21 cellular contexts compared by ENCODE assay signal in genomic region chr3:19898725-19899124, GRCh38. TPM values are rescaled to one million over a fixed set of nuclear protein-coding genes. Genes with fewer than 3 reads are reported as not detected.
DNase-seq lines count a peak whose midpoint lies in the region; FAIRE-seq and TF ChIP-seq lines count a peak whose summit lies in the region.
"Had no signal": no experiment of that assay in that cellular context is flagged by ENCODE, and none has a peak within 500 bp of the region (broad histone marks: within the 10 kb centered on the region; RNA-seq: fewer than 3 reads in every experiment).

No MANE protein-coding gene starts in this region.

- DNase-seq in AG10803 (ENCODE audit: low read depth): peak; percentile 21
- DNase-seq in LHCN-M2 (ENCODE audit: low read depth): peak; percentile 38
- DNase-seq in brain microvascular endothelial cell: peak; percentile 1
- no peak for DNase-seq in stimulated activated CD8-positive, alpha-beta memory T cell treated with anti-CD3 and anti-CD28 coated beads, Interleukin-4, amount 100 ng/mL, for 48 hours
- DNase-seq in NCI-H128 (lab: John Stamatoyannopoulos, UW; ENCODE audit: unreplicated experiment): no peak
- no peak for DNase-seq in immature natural killer cell
- DNase-seq in D721Med (ENCODE audit: insufficient read length, low spot score): no peak
- DNase-seq: activated CD4-positive, CD25-positive, alpha-beta regulatory T cell treated with anti-CD3 and anti-CD28 coated beads, Interleukin-2, amount 50 U/mL, for 72 hours; activated naive CD8-positive, alpha-beta T cell treated with anti-CD3 and anti-CD28 coated beads, Interleukin-2, amount 50 U/mL, for 24 hours; CD8-positive, alpha-beta T cell; endodermal cell; gastrocnemius medialis; NCI-H2029 treated with DMSO at 0.1 percent for 48 hours; NCI-H510A treated with DMSO at 0.1 percent for 48 hours; SIG-M5; stimulated activated CD4-positive, alpha-beta T cell treated with anti-CD3 and anti-CD28 coated beads, Interleukin-15, amount 100 ng/mL, for 24 hours; T1000 had no signal

- no peak overlapping the region for H3K27ac ChIP-seq in brain microvascular endothelial cell
- H3K27ac ChIP-seq: gastrocnemius medialis had no signal

- FAIRE-seq in D721Med (lab: Jason Lieb, UNC): no peak

- H3K36me3 ChIP-seq in brain microvascular endothelial cell (replicated peaks): no peaks in the 10 kb centered on the region
- H3K36me3 ChIP-seq: gastrocnemius medialis had no signal

- H3K27me3 Mint-ChIP-seq in nephron (ENCODE audit: low read depth) (no peaks in the 10 kb centered on the region), immature natural killer cell (ENCODE audit: low read depth in 3 of 3) (peaks cover 0 to 2% (median 0%) of the 10 kb centered on the region in 3 donors)
- H3K27me3 Mint-ChIP-seq: activated naive CD8-positive, alpha-beta T cell treated with anti-CD3 and anti-CD28 coated beads, Interleukin-2, amount 50 U/mL, for 24 hours; stimulated activated naive CD8-positive, alpha-beta T cell treated with anti-CD3 and anti-CD28 coated beads, Interleukin-15, Interleukin-2, amounts not matched to agents 100 ng/mL and 50 ng/mL, for 24 hours had no signal

- H3K4me3 Mint-ChIP-seq in nephron: no peak overlapping the region
- H3K4me3 Mint-ChIP-seq in immature natural killer cell: no peak overlapping the region
- H3K4me3 Mint-ChIP-seq: activated naive CD8-positive, alpha-beta T cell treated with anti-CD3 and anti-CD28 coated beads, Interleukin-2, amount 50 U/mL, for 24 hours; CD8-positive, alpha-beta T cell; endodermal cell; stimulated activated naive CD8-positive, alpha-beta T cell treated with anti-CD3 and anti-CD28 coated beads, Interleukin-15, Interleukin-2, amounts not matched to agents 100 ng/mL and 50 ng/mL, for 24 hours had no signal

- H3K9me3 Mint-ChIP-seq in nephron (no peaks in the 10 kb centered on the region), immature natural killer cell (no peaks in the 10 kb centered on the region)
- H3K9me3 Mint-ChIP-seq: activated naive CD8-positive, alpha-beta T cell treated with anti-CD3 and anti-CD28 coated beads, Interleukin-2, amount 50 U/mL, for 24 hours; CD8-positive, alpha-beta T cell; endodermal cell; stimulated activated naive CD8-positive, alpha-beta T cell treated with anti-CD3 and anti-CD28 coated beads, Interleukin-15, Interleukin-2, amounts not matched to agents 100 ng/mL and 50 ng/mL, for 24 hours had no signal

- H3K27ac Mint-ChIP-seq in nephron (peak overlapping the region; percentile 10 to 35 (median 22)), immature natural killer cell (no peak overlapping the region)
- H3K27ac Mint-ChIP-seq: activated naive CD8-positive, alpha-beta T cell treated with anti-CD3 and anti-CD28 coated beads, Interleukin-2, amount 50 U/mL, for 24 hours; CD8-positive, alpha-beta T cell; endodermal cell; stimulated activated naive CD8-positive, alpha-beta T cell treated with anti-CD3 and anti-CD28 coated beads, Interleukin-15, Interleukin-2, amounts not matched to agents 100 ng/mL and 50 ng/mL, for 24 hours had no signal

- H3K4me3 ChIP-seq in AG10803 (ENCODE audit: low read length): no peak overlapping the region
- H3K4me3 ChIP-seq in brain microvascular endothelial cell (ENCODE audit: low read depth, low read length): no peak overlapping the region
- H3K4me3 ChIP-seq: gastrocnemius medialis had no signal

- H3K4me1 Mint-ChIP-seq in nephron (peaks cover 15% of the 10 kb centered on the region), immature natural killer cell (no peaks in the 10 kb centered on the region)
- H3K4me1 Mint-ChIP-seq: endodermal cell had no signal

- in situ Hi-C loops in brain microvascular endothelial cell (cut with HindIII; ENCODE audit: low pct_ligation_motif_present, low sequenced_read_pairs): no loop called here

- no peaks in the 10 kb centered on the region for H3K27me3 ChIP-seq in brain microvascular endothelial cell (replicated peaks)
- H3K27me3 ChIP-seq: gastrocnemius medialis had no signal

- H3K36me3 Mint-ChIP-seq in nephron (ENCODE audit: low read depth): no peaks in the 10 kb centered on the region
- no peaks in the 10 kb centered on the region for H3K36me3 Mint-ChIP-seq in immature natural killer cell
- H3K36me3 Mint-ChIP-seq: CD8-positive, alpha-beta T cell had no signal

- TF ChIP-seq CTCF in AG10803 (conservative IDR thresholded peaks at IDR 0.05; ENCODE audit: low read length) (no peak), brain microvascular endothelial cell (IDR thresholded peaks at IDR 0.05; ENCODE audit: low read depth, low read length, missing control alignments) (no peak), nephron (IDR thresholded peaks at IDR 0.05; ENCODE audit: unreplicated experiment in 3 of 3) (no peak), D721Med (IDR thresholded peaks at IDR 0.05; ENCODE audit: insufficient read depth, missing control alignments) (no peak)

RNA-seq across cellular contexts. Expression of gene EFHB, which starts 35.3 kb away (rescaled TPM):
- total RNA-seq in LHCN-M2 (2014; rRNA removed): 0.13 and 0.34 TPM in 2 replicates
- polyA plus RNA-seq in LHCN-M2 (2012): 1.6 TPM
- polyA plus RNA-seq in immature natural killer cell: 1 to 10 TPM in 1 of 3 donors, under 1 TPM in 1, not detected in 1; 0.52 to 1.3 TPM
- total RNA-seq: gastrocnemius medialis, myocyte, ureter had no signal

RNA-seq across cellular contexts. Expression of gene RAB5A, which starts 48.2 kb away (rescaled TPM):
- total RNA-seq in LHCN-M2 (2014; rRNA removed): 54.6 and 55.6 TPM in 2 replicates
- 18.5 TPM for polyA plus RNA-seq in LHCN-M2 (2012)
- 10 to 100 TPM; 33.0 to 50.8 (median 47.3) TPM for polyA plus RNA-seq in immature natural killer cell

Comparison
In these comparisons a context has a peak if more than half of its experiments do, and no peak if none do; other contexts are left out.
1. DNase-seq: peak in AG10803 (single experiment), LHCN-M2 (single experiment) and brain microvascular endothelial cell (single experiment); none in stimulated activated CD8-positive, alpha-beta memory T cell treated with anti-CD3 and anti-CD28 coated beads, Interleukin-4, amount 100 ng/mL, for 48 hours (single experiment), NCI-H128 (single experiment), immature natural killer cell (0 of 3) and D721Med (single experiment).
2. H3K27ac Mint-ChIP-seq: peak in nephron (3 of 3); none in immature natural killer cell (0 of 6).